17 cellular contexts compared by ENCODE assay signal in genomic region chr15:65213241-65213640, GRCh38. TPM values are rescaled to one million over a fixed set of nuclear protein-coding genes. Genes with fewer than 3 reads are reported as not detected.
A peak's percentile ranks its signal among the peaks of the same experiment; 100 is the strongest.
DNase-seq lines count a peak whose midpoint lies in the region; ATAC-seq lines count a peak whose summit lies in the region.
"Had no signal": no experiment of that assay in that cellular context is flagged by ENCODE, and none has a peak within 500 bp of the region (broad histone marks: within the 10 kb centered on the region; RNA-seq: fewer than 3 reads in every experiment).

No MANE protein-coding gene starts in this region.

- no peak overlapping the region for H3K4me3 ChIP-seq in aorta (ENCODE audit: low read length in 2 of 2)
- H3K4me3 ChIP-seq: BLaER1 had no signal

- no peak overlapping the region for H3K27ac Mint-ChIP-seq in natural killer cell treated with Interleukin-12 subunit alpha and Interleukin-12 subunit beta and Interleukin-15 and Interleukin-18, amount 100 ng/mL, for 72 hours
- H3K27ac Mint-ChIP-seq: HFFc6 had no signal

- no peaks in the 10 kb centered on the region for H3K27me3 Mint-ChIP-seq in natural killer cell treated with Interleukin-12 subunit alpha and Interleukin-12 subunit beta and Interleukin-15 and Interleukin-18, amount 100 ng/mL, for 72 hours

- no peaks in the 10 kb centered on the region for H3K9me3 ChIP-seq in aorta (ENCODE audit: control insufficient read depth, low read length)
- H3K9me3 ChIP-seq: BLaER1, Caco-2 had no signal

- H3K36me3 ChIP-seq in aorta (ENCODE audit: control insufficient read depth in 1 of 2, insufficient read depth in 2 of 2, low read length in 1 of 2): no peaks in the 10 kb centered on the region
- H3K36me3 ChIP-seq: BLaER1 had no signal

- H3K9me3 Mint-ChIP-seq in natural killer cell treated with Interleukin-12 subunit alpha and Interleukin-12 subunit beta and Interleukin-15 and Interleukin-18, amount 100 ng/mL, for 72 hours: no peaks in the 10 kb centered on the region
- H3K9me3 Mint-ChIP-seq: CD8-positive, alpha-beta memory T cell; HFFc6 had no signal

- DNase-seq in Right ventricle myocardium superior: no peak
- no peak for DNase-seq in cardiac septum (ENCODE audit: low spot score)
- DNase-seq in left cardiac atrium: peak; percentile 52
- peak; percentile 86 for DNase-seq in posterior vena cava (ENCODE audit: low spot score)
- DNase-seq in aorta: no peak
- no peak for DNase-seq in natural killer cell treated with Interleukin-12 subunit alpha and Interleukin-12 subunit beta and Interleukin-15 and Interleukin-18, amount 100 ng/mL, for 72 hours (ENCODE audit: low spot score)
- DNase-seq in SKM-1 treated with dmso at 0.1 percent for 144 hours (lab: John Stamatoyannopoulos, UW; ENCODE audit: unreplicated experiment): no peak
- no peak for DNase-seq in middle frontal gyrus (ENCODE audit: extremely low spot score, low spot score)
- DNase-seq: 8988T; AML-193; Caco-2; CD8-positive, alpha-beta memory T cell; DND-41; GDM1; HCEC 1CT; HFFc6 had no signal

- no peak overlapping the region for H3K4me3 Mint-ChIP-seq in natural killer cell treated with Interleukin-12 subunit alpha and Interleukin-12 subunit beta and Interleukin-15 and Interleukin-18, amount 100 ng/mL, for 72 hours
- H3K4me3 Mint-ChIP-seq: CD8-positive, alpha-beta memory T cell; HFFc6 had no signal

- WGBS in aorta, 2 donors: 10 to 14% methylated on average over 2 of the region's 2 CpGs

- no peaks in the 10 kb centered on the region for H3K36me3 Mint-ChIP-seq in natural killer cell treated with Interleukin-12 subunit alpha and Interleukin-12 subunit beta and Interleukin-15 and Interleukin-18, amount 100 ng/mL, for 72 hours
- H3K36me3 Mint-ChIP-seq: CD8-positive, alpha-beta memory T cell had no signal

- peaks cover 3 to 8% of the 10 kb centered on the region in 2 donors for H3K4me1 Mint-ChIP-seq in natural killer cell treated with Interleukin-12 subunit alpha and Interleukin-12 subunit beta and Interleukin-15 and Interleukin-18, amount 100 ng/mL, for 72 hours (ENCODE audit: low read depth in 2 of 2)

- H3K4me1 ChIP-seq in aorta (ENCODE audit: control insufficient read depth in 1 of 2, insufficient read depth in 2 of 2, low read length in 2 of 2): no peaks in the 10 kb centered on the region

- peak; percentile 40 for ATAC-seq in Right ventricle myocardium superior (ENCODE audit: poor library complexity)
- peak in 1 of 2 donors; percentile 65 for ATAC-seq in left cardiac atrium
- peak; percentile 31 for ATAC-seq in aorta (ENCODE audit: low FRiP score)
- ATAC-seq in natural killer cell treated with Interleukin-12 subunit alpha and Interleukin-12 subunit beta and Interleukin-15 and Interleukin-18, amount 100 ng/mL, for 72 hours: no peak

- no peak overlapping the region for H3K27ac ChIP-seq in aorta (ENCODE audit: low read depth in 1 of 2, low read length in 2 of 2)
- H3K27ac ChIP-seq: BLaER1 had no signal

- intact Hi-C loops in Right ventricle myocardium superior (cut with DNase I) (no loop called here), cardiac septum (cut with DNase I) (no loop called here), left cardiac atrium (cut with DNase I) (no loop called here), posterior vena cava (cut with DNase I) (no loop called here), aorta (cut with DNase I) (no loop called here)

- no peaks in the 10 kb centered on the region for H3K27me3 ChIP-seq in aorta (ENCODE audit: control insufficient read depth in 1 of 2, insufficient read depth in 2 of 2, low read length in 1 of 2)
- H3K27me3 ChIP-seq: BLaER1 had no signal

RNA-seq across cellular contexts. Expression of gene CILP, which starts 2.0 kb away (rescaled TPM):
- 3.5 TPM for total RNA-seq in Right ventricle myocardium superior
- total RNA-seq in cardiac septum: 24.0 TPM
- total RNA-seq in left cardiac atrium: 10 to 100 TPM in 1 of 2 donors, 1 to 10 TPM in 1; 8.2 to 31.1 TPM
- total RNA-seq in posterior vena cava: 10 to 100 TPM in 1 of 2 donors, 1 to 10 TPM in 1; 9.6 to 43.4 TPM
- 100 to 1,000 TPM in 1 of 2 donors, under 1 TPM in 1; 0.84 to 170 TPM for total RNA-seq in aorta
- polyA plus RNA-seq in aorta: 1 to 10 TPM in 1 of 2 donors, under 1 TPM in 1; 0.28 to 2.6 TPM
- under 1 TPM; 0.08 to 0.12 TPM for total RNA-seq in natural killer cell treated with Interleukin-12 subunit alpha and Interleukin-12 subunit beta and Interleukin-15 and Interleukin-18, amount 100 ng/mL, for 72 hours
- total RNA-seq: Caco-2 had no signal

RNA-seq across cellular contexts. Expression of gene CLPX, which starts 28.1 kb away (rescaled TPM):
- total RNA-seq in Right ventricle myocardium superior (51.5 TPM), cardiac septum (55.9 TPM), left cardiac atrium (10 to 100 TPM; 40.8 to 52.5 TPM), posterior vena cava (10 to 100 TPM; 28.9 to 34.8 TPM), aorta (10 to 100 TPM; 33.4 to 43.9 TPM)
- polyA plus RNA-seq in aorta: 10 to 100 TPM; 11.0 to 19.8 TPM
- total RNA-seq in natural killer cell treated with Interleukin-12 subunit alpha and Interleukin-12 subunit beta and Interleukin-15 and Interleukin-18, amount 100 ng/mL, for 72 hours: 10 to 100 TPM; 39.0 to 63.5 TPM

Comparison
In these comparisons a context has a peak if more than half of its experiments do, and no peak if none do; other contexts are left out.
1. DNase-seq: peak in left cardiac atrium (single experiment) and posterior vena cava (single experiment); none in Right ventricle myocardium superior (single experiment), cardiac septum (single experiment), aorta (0 of 2), natural killer cell treated with Interleukin-12 subunit alpha and Interleukin-12 subunit beta and Interleukin-15 and Interleukin-18, amount 100 ng/mL, for 72 hours (single experiment), SKM-1 treated with dmso at 0.1 percent for 144 hours (single experiment) and middle frontal gyrus (single experiment).
2. ATAC-seq: peak in Right ventricle myocardium superior (single experiment) and aorta (single experiment); none in natural killer cell treated with Interleukin-12 subunit alpha and Interleukin-12 subunit beta and Interleukin-15 and Interleukin-18, amount 100 ng/mL, for 72 hours (0 of 2).